1 cellular context compared by ENCODE assay signal in the genomic region with DNA sequence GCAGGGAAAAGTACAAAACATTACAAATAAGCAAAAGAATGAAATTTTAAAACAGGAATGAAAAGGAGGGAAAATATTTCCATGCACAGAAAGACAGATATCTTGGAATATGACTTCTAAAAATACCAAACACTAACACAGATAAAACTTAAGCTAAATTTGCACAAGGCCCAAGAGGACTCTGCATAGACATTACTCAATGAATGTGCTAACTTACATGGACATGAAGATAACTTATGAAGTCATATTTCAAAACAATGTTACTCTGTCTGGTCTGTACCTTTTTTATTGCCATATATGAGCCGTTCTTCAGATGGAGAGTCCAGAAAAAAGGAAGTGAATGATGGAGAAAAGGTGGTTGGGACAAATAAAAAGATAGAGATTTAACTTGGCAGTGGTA.
TF ChIP-seq lines count a peak whose summit lies in the region.

No MANE protein-coding gene starts in this region.

TF ChIP-seq in K562, 482 proteins besides CTCF, POLR2A, EP300 and RAD21:
- TF ChIP-seq ZNF24 (IDR thresholded peaks at IDR 0.05), result no peak
- no peak for TF ChIP-seq ZNF77 (CRISPR knock-in tag; IDR thresholded peaks at IDR 0.05)
- TF ChIP-seq SRF (CRISPR knock-in tag; IDR thresholded peaks at IDR 0.05), result peak in 1 of 2 experiments; percentile 48; a peak in 1 of 4 replicates
- no peak for TF ChIP-seq JUND (IDR thresholded peaks at IDR 0.05; ENCODE audit: borderline replicate concordance, low read depth, low read length)
- no peak for TF ChIP-seq JUND (tag; IDR thresholded peaks at IDR 0.05; ENCODE audit: borderline replicate concordance, low read depth, low read length)
- TF ChIP-seq NR1H2 (CRISPR knock-in tag; IDR thresholded peaks at IDR 0.05), result no peak
- TF ChIP-seq ZNF668 (CRISPR knock-in tag; IDR thresholded peaks at IDR 0.05), result no peak
- no peak for TF ChIP-seq ZNF584 (CRISPR knock-in tag; IDR thresholded peaks at IDR 0.05; ENCODE audit: low read depth)
- no peak for TF ChIP-seq HDGF (IDR thresholded peaks at IDR 0.05)
- TF ChIP-seq CEBPG (CRISPR knock-in tag; IDR thresholded peaks at IDR 0.05), result no peak
- 0 out of 4 replicates have a peak, but pooled peaks of 1 of the 2 experiments have one; percentile 39 for TF ChIP-seq CEBPG (tag; conservative IDR thresholded peaks at IDR 0.05 in 1 of 2, IDR thresholded peaks at IDR 0.05 in 1 of 2)
- TF ChIP-seq HNRNPK (IDR thresholded peaks at IDR 0.05; ENCODE audit: low read depth, low read length, poor library complexity, severe bottlenecking), result no peak
- TF ChIP-seq, protein P1, sequence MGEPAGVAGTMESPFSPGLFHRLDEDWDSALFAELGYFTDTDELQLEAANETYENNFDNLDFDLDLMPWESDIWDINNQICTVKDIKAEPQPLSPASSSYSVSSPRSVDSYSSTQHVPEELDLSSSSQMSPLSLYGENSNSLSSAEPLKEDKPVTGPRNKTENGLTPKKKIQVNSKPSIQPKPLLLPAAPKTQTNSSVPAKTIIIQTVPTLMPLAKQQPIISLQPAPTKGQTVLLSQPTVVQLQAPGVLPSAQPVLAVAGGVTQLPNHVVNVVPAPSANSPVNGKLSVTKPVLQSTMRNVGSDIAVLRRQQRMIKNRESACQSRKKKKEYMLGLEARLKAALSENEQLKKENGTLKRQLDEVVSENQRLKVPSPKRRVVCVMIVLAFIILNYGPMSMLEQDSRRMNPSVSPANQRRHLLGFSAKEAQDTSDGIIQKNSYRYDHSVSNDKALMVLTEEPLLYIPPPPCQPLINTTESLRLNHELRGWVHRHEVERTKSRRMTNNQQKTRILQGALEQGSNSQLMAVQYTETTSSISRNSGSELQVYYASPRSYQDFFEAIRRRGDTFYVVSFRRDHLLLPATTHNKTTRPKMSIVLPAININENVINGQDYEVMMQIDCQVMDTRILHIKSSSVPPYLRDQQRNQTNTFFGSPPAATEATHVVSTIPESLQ (CRISPR knock-in tag; IDR thresholded peaks at IDR 0.05), result no peak
- TF ChIP-seq SPI1 (IDR thresholded peaks at IDR 0.05; ENCODE audit: borderline replicate concordance, low read depth, low read length), result peak; percentile 49; the same call in 1 of the 2 replicates
